In genomic region chr5:149628846-149629388, GRCh38 we compare ENCODE assay signal across 1 cellular context.
A peak's percentile ranks its signal among the peaks of the same experiment; 100 is the strongest.
TF ChIP-seq lines count a peak whose summit lies in the region.

No MANE protein-coding gene starts in this region.

TF ChIP-seq in GM12878, 131 proteins besides CTCF, POLR2A, EP300 and RAD21:
- TF ChIP-seq NR2F1 (conservative IDR thresholded peaks at IDR 0.05) (no peak), ZNF24 (IDR thresholded peaks at IDR 0.05) (peak; percentile 74), RELB (IDR thresholded peaks at IDR 0.05; ENCODE audit: low read depth) (no peak)
